6 cellular contexts compared by ENCODE assay signal in the genomic region with DNA sequence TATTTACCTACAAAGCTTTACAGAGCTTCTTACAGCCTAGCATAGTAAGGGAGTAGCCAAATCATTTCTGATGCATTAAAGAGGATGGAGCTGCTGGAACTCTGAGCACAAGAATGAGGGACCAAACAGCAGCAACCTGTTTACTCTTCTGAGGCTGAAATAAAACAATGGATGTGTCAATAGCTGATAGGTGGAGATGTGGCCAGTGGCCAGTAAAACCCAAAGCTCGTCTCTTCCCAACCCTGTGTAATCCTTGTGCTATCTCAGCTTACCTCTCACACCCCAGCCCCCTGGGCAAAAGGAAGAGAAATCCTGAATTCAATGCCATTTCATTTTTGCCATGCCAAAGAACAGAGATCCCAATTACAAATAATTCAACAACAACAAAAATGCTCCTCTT.
"Had no signal": no experiment of that assay in that cellular context is flagged by ENCODE, and none has a peak within 500 bp of the region (broad histone marks: within the 10 kb centered on the region; RNA-seq: fewer than 3 reads in every experiment).

No MANE protein-coding gene starts in this region.

- ATAC-seq: K562 had no signal

- DNase-seq: GOT3, H9, HCEC 1CT, IMR-90, KG1 had no signal

- H3K4me3 Mint-ChIP-seq: H9 had no signal

- H3K9me3 Mint-ChIP-seq: H9 had no signal

- H3K4me3 ChIP-seq: K562 had no signal

- H3K27ac Mint-ChIP-seq: H9 had no signal
